ENCODE assay signal across 13 cellular contexts in genomic region chr4:40199179-40199670, GRCh38. TPM values are rescaled to one million over a fixed set of nuclear protein-coding genes. Genes with fewer than 3 reads are reported as not detected.
DNase-seq lines count a peak whose midpoint lies in the region; ATAC-seq and TF ChIP-seq lines count a peak whose summit lies in the region.
"Had no signal": no experiment of that assay in that cellular context is flagged by ENCODE, and none has a peak within 500 bp of the region (broad histone marks: within the 10 kb centered on the region; RNA-seq: fewer than 3 reads in every experiment).

No MANE protein-coding gene starts in this region.

- H3K9me3 Mint-ChIP-seq in CD8-positive, alpha-beta memory T cell = no peaks in the 10 kb centered on the region
- H3K9me3 Mint-ChIP-seq in IgD-negative memory B cell = no peaks in the 10 kb centered on the region
- H3K9me3 Mint-ChIP-seq in activated naive CD4-positive, alpha-beta T cell treated with anti-CD3 and anti-CD28 coated beads, Interleukin-2, amount 10 ng/mL, durations not matched to agents 7 days and 5 days = no peaks in the 10 kb centered on the region
- H3K9me3 Mint-ChIP-seq in nephron progenitor cell = no peaks in the 10 kb centered on the region

- DNase-seq in CD8-positive, alpha-beta memory T cell = peak in 1 of 5 donors; percentile 65
- DNase-seq in activated naive CD4-positive, alpha-beta T cell treated with anti-CD3 and anti-CD28 coated beads, Interleukin-2, amount 10 ng/mL, durations not matched to agents 7 days and 5 days = peak; percentile 47
- no peak for DNase-seq in nephron progenitor cell
- no peak for DNase-seq in nucleus accumbens (lab: John Stamatoyannopoulos, UW)
- DNase-seq: DMS 273 treated with DMSO at 0.1 percent for 48 hours, mesendoderm, SIG-M5 had no signal

- POLR2A ChIA-PET in CD8-positive, alpha-beta memory T cell (lab: Charles Lee) = interaction anchor here (0.6 to 3.9 kb wide), 13 partner anchors 13 to 1383 kb away, joined by 3 to 39 read pairs (median 7); no protein-coding TSS in a partner anchor

- CTCF ChIA-PET in CD8-positive, alpha-beta memory T cell (lab: Charles Lee) = interaction anchor here (1.0 to 7.7 kb wide), 13 partner anchors 9 to 143 kb away, joined by 3 to 112 read pairs (median 7); partner anchors contain the start of gene N4BP2
- CTCF ChIA-PET in activated naive CD4-positive, alpha-beta T cell treated with anti-CD3 and anti-CD28 coated beads, Interleukin-2, amount 10 ng/mL, durations not matched to agents 7 days and 5 days (lab: Charles Lee) = interaction anchor here (1.2 to 2.0 kb wide), 3 partner anchors 28 to 113 kb away, joined by 4 to 12 read pairs (median 7); no protein-coding TSS in a partner anchor

- H3K27ac Mint-ChIP-seq in CD8-positive, alpha-beta memory T cell = peak overlapping the region; percentile 94 to 100 (median 99)
- H3K27ac Mint-ChIP-seq in IgD-negative memory B cell (peak overlapping the region; percentile 89 to 100 (median 99)), nephron progenitor cell (no peak overlapping the region)
- peak overlapping the region; percentile 96 for H3K27ac Mint-ChIP-seq in activated naive CD4-positive, alpha-beta T cell treated with anti-CD3 and anti-CD28 coated beads, Interleukin-2, amount 10 ng/mL, durations not matched to agents 7 days and 5 days

- ATAC-seq in GM19035 (IDR thresholded peaks at IDR 0.05; ENCODE audit: unreplicated experiment) = no peak
- no peak for ATAC-seq in HG03354 (IDR thresholded peaks at IDR 0.05; ENCODE audit: poor library complexity, severe bottlenecking, unreplicated experiment)
- ATAC-seq in GM19452 (IDR thresholded peaks at IDR 0.05; ENCODE audit: unreplicated experiment) = no peak

- peaks cover 19% of the 10 kb centered on the region for H3K36me3 ChIP-seq in CD8-positive, alpha-beta memory T cell (ENCODE audit: insufficient read depth, low read length)
- H3K36me3 ChIP-seq: tibial nerve had no signal

- H3K36me3 Mint-ChIP-seq in CD8-positive, alpha-beta memory T cell = peaks cover 12 to 67% (median 16%) of the 10 kb centered on the region in 3 donors
- H3K36me3 Mint-ChIP-seq in IgD-negative memory B cell (peaks cover 20% of the 10 kb centered on the region), nephron progenitor cell (ENCODE audit: low read depth) (no peaks in the 10 kb centered on the region)
- peaks cover 74% of the 10 kb centered on the region for H3K36me3 Mint-ChIP-seq in activated naive CD4-positive, alpha-beta T cell treated with anti-CD3 and anti-CD28 coated beads, Interleukin-2, amount 10 ng/mL, durations not matched to agents 7 days and 5 days

- peak overlapping the region; percentile 93 to 100 (median 97) for H3K4me3 Mint-ChIP-seq in CD8-positive, alpha-beta memory T cell
- H3K4me3 Mint-ChIP-seq in IgD-negative memory B cell (peak overlapping the region; percentile 97 to 99 (median 99)), nephron progenitor cell (peak overlapping the region; percentile 77)
- peak overlapping the region; percentile 93 for H3K4me3 Mint-ChIP-seq in activated naive CD4-positive, alpha-beta T cell treated with anti-CD3 and anti-CD28 coated beads, Interleukin-2, amount 10 ng/mL, durations not matched to agents 7 days and 5 days

- TF ChIP-seq CTCF in nephron progenitor cell (IDR thresholded peaks at IDR 0.05) = no peak

- no peaks in the 10 kb centered on the region for H3K9me3 ChIP-seq in CD8-positive, alpha-beta memory T cell (ENCODE audit: low read length)
- H3K9me3 ChIP-seq: tibial nerve had no signal

- H3K27me3 Mint-ChIP-seq in CD8-positive, alpha-beta memory T cell = no peaks in the 10 kb centered on the region
- H3K27me3 Mint-ChIP-seq in IgD-negative memory B cell (no peaks in the 10 kb centered on the region), nephron progenitor cell (ENCODE audit: low read depth, poor library complexity) (no peaks in the 10 kb centered on the region)
- H3K27me3 Mint-ChIP-seq in activated naive CD4-positive, alpha-beta T cell treated with anti-CD3 and anti-CD28 coated beads, Interleukin-2, amount 10 ng/mL, durations not matched to agents 7 days and 5 days = no peaks in the 10 kb centered on the region

- H3K4me1 Mint-ChIP-seq in CD8-positive, alpha-beta memory T cell = peaks cover 47 to 69% (median 56%) of the 10 kb centered on the region in 3 donors
- H3K4me1 Mint-ChIP-seq in IgD-negative memory B cell (peaks cover 31 to 48% (median 39%) of the 10 kb centered on the region in 3 donors), nephron progenitor cell (peaks cover 62% of the 10 kb centered on the region)
- H3K4me1 Mint-ChIP-seq in activated naive CD4-positive, alpha-beta T cell treated with anti-CD3 and anti-CD28 coated beads, Interleukin-2, amount 10 ng/mL, durations not matched to agents 7 days and 5 days = peaks cover 40% of the 10 kb centered on the region

- peak overlapping the region; percentile 93 for H3K4me3 ChIP-seq in CD8-positive, alpha-beta memory T cell (ENCODE audit: low read length)

- no peaks in the 10 kb centered on the region for H3K27me3 ChIP-seq in CD8-positive, alpha-beta memory T cell (ENCODE audit: insufficient read depth, low read length, poor library complexity, severe bottlenecking)
- H3K27me3 ChIP-seq: tibial nerve had no signal

- peaks cover 34% of the 10 kb centered on the region for H3K4me1 ChIP-seq in CD8-positive, alpha-beta memory T cell (ENCODE audit: insufficient read depth, low read length)
- H3K4me1 ChIP-seq: tibial nerve had no signal

- H3K27ac ChIP-seq in CD8-positive, alpha-beta memory T cell (ENCODE audit: low read depth, low read length) = peak overlapping the region; percentile 96

RNA-seq across cellular contexts. Expression of gene RHOH, which starts 2.4 kb away (rescaled TPM):
- total RNA-seq in CD8-positive, alpha-beta memory T cell = 100 to 1,000 TPM; 148 TPM
- polyA plus RNA-seq in CD8-positive, alpha-beta memory T cell = 262 TPM
- 255 TPM for polyA plus RNA-seq in IgD-negative memory B cell
- total RNA-seq: HT-29 had no signal
